Comparison of ENCODE assay signal across 9 cellular contexts in genomic region chr4:52643846-52644245, GRCh38. TPM values are rescaled to one million over a fixed set of nuclear protein-coding genes. Genes with fewer than 3 reads are reported as not detected.
A peak's percentile ranks its signal among the peaks of the same experiment; 100 is the strongest.
DNase-seq lines count a peak whose midpoint lies in the region; ATAC-seq and TF ChIP-seq lines count a peak whose summit lies in the region.
"Had no signal": no experiment of that assay in that cellular context is flagged by ENCODE, and none has a peak within 500 bp of the region (broad histone marks: within the 10 kb centered on the region; RNA-seq: fewer than 3 reads in every experiment).

No MANE protein-coding gene starts in this region.

- in situ Hi-C loops in ACHN (cut with HindIII; ENCODE audit: low pct_ligation_motif_present, low pct_unique_long_range_greater_than_20kb, low sequenced_read_pairs): no loop called here

- no peak for TF ChIP-seq RAD21 in HCT116 (IDR thresholded peaks at IDR 0.05; ENCODE audit: low read depth)

- peaks cover 1% of the 10 kb centered on the region for H3K9me3 Mint-ChIP-seq in WTC11

- peaks cover 9% of the 10 kb centered on the region; the same call in 1 of the 2 replicates for H4K20me1 ChIP-seq in HCT116 (ENCODE audit: insufficient read depth)

- H3K4me2 ChIP-seq in HCT116 (ENCODE audit: low read length): peak overlapping the region; percentile 37
- H3K4me2 ChIP-seq: BLaER1 had no signal

- TF ChIP-seq CTCF in HCT116 (IDR thresholded peaks at IDR 0.05 in 2 of 3, conservative IDR thresholded peaks at IDR 0.05 in 1 of 3; ENCODE audit: borderline replicate concordance in 1 of 3, insufficient read depth in 1 of 3, low read depth in 2 of 3, low read length in 2 of 3) (no peak), WTC11 (IDR thresholded peaks at IDR 0.05) (no peak), left ventricle myocardium inferior (IDR thresholded peaks at IDR 0.05; ENCODE audit: borderline replicate concordance) (no peak)

- no peak for ATAC-seq in HCT116
- ATAC-seq in WTC11: peak; percentile 36; the same call in 1 of the 2 replicates
- ATAC-seq in GM18511 (IDR thresholded peaks at IDR 0.05; ENCODE audit: unreplicated experiment): no peak
- no peak for ATAC-seq in GM18520 (IDR thresholded peaks at IDR 0.05; ENCODE audit: unreplicated experiment)

- H3K27ac ChIP-seq in HCT116 (ENCODE audit: low read depth, low read length) (peak overlapping the region; percentile 94), left ventricle myocardium inferior (replicated peaks) (peak overlapping the region; percentile 74)
- H3K27ac ChIP-seq: BLaER1 had no signal

- H3K9ac ChIP-seq in HCT116 (ENCODE audit: low read length): no peak overlapping the region
- H3K9ac ChIP-seq: BLaER1 had no signal

- no peaks in the 10 kb centered on the region for H3K9me2 ChIP-seq in HCT116 (ENCODE audit: insufficient read depth)

- H2AFZ ChIP-seq in HCT116 (ENCODE audit: low read depth, low read length, poor library complexity, severe bottlenecking): no peak overlapping the region

- H3K27ac Mint-ChIP-seq in WTC11: no peak overlapping the region

- H3K27me3 Mint-ChIP-seq in WTC11 (ENCODE audit: low read depth): no peaks in the 10 kb centered on the region

- H3K36me3 ChIP-seq in HCT116 (ENCODE audit: control insufficient read depth in 1 of 2, insufficient read depth in 2 of 2, low read length in 2 of 2) (no peaks in the 10 kb centered on the region), left ventricle myocardium inferior (no peaks in the 10 kb centered on the region), H7 (replicated peaks; ENCODE audit: control insufficient read depth, insufficient read depth, low read length) (no peaks in the 10 kb centered on the region; the same call in 1 of the 2 replicates)
- H3K36me3 ChIP-seq: BLaER1 had no signal

- no peak overlapping the region for H3K4me3 ChIP-seq in HCT116 (replicated peaks in 1 of 2; ENCODE audit: low read depth in 1 of 2, low read length in 2 of 2)
- no peak overlapping the region for H3K4me3 ChIP-seq in left ventricle myocardium inferior
- no peak overlapping the region for H3K4me3 ChIP-seq in H7 (ENCODE audit: insufficient read depth, low read depth, low read length)
- H3K4me3 ChIP-seq: BLaER1 had no signal

- no peak for TF ChIP-seq POLR2A in HCT116 (IDR thresholded peaks at IDR 0.05; ENCODE audit: borderline replicate concordance, extremely low read depth, insufficient read depth, insufficient read length)

- H3K27me3 ChIP-seq in HCT116 (ENCODE audit: insufficient read depth, low read length) (no peaks in the 10 kb centered on the region), left ventricle myocardium inferior (ENCODE audit: low read depth) (no peaks in the 10 kb centered on the region), H7 (ENCODE audit: control insufficient read depth, insufficient read depth, low read length) (no peaks in the 10 kb centered on the region)
- H3K27me3 ChIP-seq: BLaER1 had no signal

- no TSS peak for BruUV-seq in HCT116 (replicated peaks; lab: Mats Ljungman, UMichigan)

- peaks cover 4% of the 10 kb centered on the region for H3K36me3 Mint-ChIP-seq in WTC11

- POLR2A ChIA-PET in HCT116 (lab: Charles Lee): interaction anchor here (1.3 to 1.4 kb wide), 3 partner anchors 15 to 78 kb away, joined by 3 to 5 read pairs (median 3); no protein-coding TSS in a partner anchor
- POLR2A ChIA-PET in WTC11 (lab: Charles Lee): interaction anchor here (0.7 to 0.9 kb wide), 3 partner anchors 14 to 312 kb away, joined by 3 read pairs; no protein-coding TSS in a partner anchor

- H3K4me1 ChIP-seq in HCT116 (ENCODE audit: control insufficient read depth in 1 of 2, insufficient read depth in 2 of 2, low read length in 2 of 2) (peaks cover 49 to 81% of the 10 kb centered on the region in 2 experiments), left ventricle myocardium inferior (peaks cover 88% of the 10 kb centered on the region)

- CTCF ChIA-PET in HCT116 (lab: Charles Lee): no interaction called here
- CTCF ChIA-PET in WTC11 (lab: Charles Lee): interaction anchor here (1.1 to 1.7 kb wide), 2 partner anchors 24 to 268 kb away, joined by 3 to 6 read pairs; no protein-coding TSS in a partner anchor

- intact Hi-C loops in HCT116 (cut with micrococcal nuclease) (loop anchor here (5.0 kb wide), 1 partner anchor 68 kb away; no protein-coding TSS in a partner anchor), left ventricle myocardium inferior (cut with micrococcal nuclease) (no loop called here)

- peaks cover 74% of the 10 kb centered on the region for H3K4me1 Mint-ChIP-seq in WTC11

- peaks cover 51% of the 10 kb centered on the region for H3K79me2 ChIP-seq in HCT116 (ENCODE audit: insufficient read depth, low read length)

- DNase-seq in ACHN (peak; percentile 62), HCT116 (ENCODE audit: low read depth, low spot score) (peak; percentile 4), WTC11 (ENCODE audit: low spot score) (no peak), left ventricle myocardium inferior (peak; percentile 87), H7 (no peak), SIG-M5 treated with dmso at 0.1 percent for 504 hours (lab: John Stamatoyannopoulos, UW; ENCODE audit: unreplicated experiment) (no peak)

- RAD21 ChIA-PET in HCT116 (lab: Charles Lee; ENCODE audit: low non-redundant PET in 1 of 2, low total read pairs in 2 of 2, uncharacterized antibody in 2 of 2, unreplicated experiment in 2 of 2): interaction anchor here in 1 of 2 experiments (0.6 kb wide), 1 partner anchor 256 kb away, joined by 3 read pairs; no protein-coding TSS in a partner anchor

- no peak overlapping the region for H3K4me3 Mint-ChIP-seq in WTC11

- H3K9me3 ChIP-seq in HCT116 (ENCODE audit: control insufficient read depth in 1 of 2, insufficient read depth in 1 of 2, low read depth in 1 of 2, low read length in 2 of 2) (no peaks in the 10 kb centered on the region), left ventricle myocardium inferior (replicated peaks) (no peaks in the 10 kb centered on the region)

TF ChIP-seq in HCT116, 20 proteins besides CTCF, POLR2A, EP300 and RAD21:
- TF ChIP-seq POLR2AphosphoS5 (IDR thresholded peaks at IDR 0.05; ENCODE audit: low read depth, low read length): no peak
- TF ChIP-seq EZH2 (IDR thresholded peaks at IDR 0.05): no peak

TF ChIP-seq in WTC11, 78 proteins besides CTCF, POLR2A, EP300 and RAD21 (continues in another document):
- TF ChIP-seq USF1 (CRISPR knock-in tag; IDR thresholded peaks at IDR 0.05): no peak
- TF ChIP-seq CBFB (CRISPR knock-in tag; IDR thresholded peaks at IDR 0.05; ENCODE audit: low read depth): no peak
- TF ChIP-seq FOXP4 (CRISPR knock-in tag; IDR thresholded peaks at IDR 0.05): no peak
- TF ChIP-seq SP1 (CRISPR knock-in tag; conservative IDR thresholded peaks at IDR 0.05): no peak
- no peak for TF ChIP-seq GABPB1 (CRISPR knock-in tag; IDR thresholded peaks at IDR 0.05)
- TF ChIP-seq, protein P1, sequence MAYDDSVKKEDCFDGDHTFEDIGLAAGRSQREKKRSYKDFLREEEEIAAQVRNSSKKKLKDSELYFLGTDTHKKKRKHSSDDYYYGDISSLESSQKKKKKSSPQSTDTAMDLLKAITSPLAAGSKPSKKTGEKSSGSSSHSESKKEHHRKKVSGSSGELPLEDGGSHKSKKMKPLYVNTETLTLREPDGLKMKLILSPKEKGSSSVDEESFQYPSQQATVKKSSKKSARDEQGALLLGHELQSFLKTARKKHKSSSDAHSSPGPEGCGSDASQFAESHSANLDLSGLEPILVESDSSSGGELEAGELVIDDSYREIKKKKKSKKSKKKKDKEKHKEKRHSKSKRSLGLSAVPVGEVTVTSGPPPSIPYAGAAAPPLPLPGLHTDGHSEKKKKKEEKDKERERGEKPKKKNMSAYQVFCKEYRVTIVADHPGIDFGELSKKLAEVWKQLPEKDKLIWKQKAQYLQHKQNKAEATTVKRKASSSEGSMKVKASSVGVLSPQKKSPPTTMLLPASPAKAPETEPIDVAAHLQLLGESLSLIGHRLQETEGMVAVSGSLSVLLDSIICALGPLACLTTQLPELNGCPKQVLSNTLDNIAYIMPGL (CRISPR knock-in tag; IDR thresholded peaks at IDR 0.05): no peak
- no peak for TF ChIP-seq TEAD1 (CRISPR knock-in tag; IDR thresholded peaks at IDR 0.05)
- no peak for TF ChIP-seq GTF2I (CRISPR knock-in tag; conservative IDR thresholded peaks at IDR 0.05)

RNA-seq across cellular contexts. Expression of gene USP46, which starts 15.3 kb away (rescaled TPM):
- 36.6 TPM for total RNA-seq in HCT116 (2021; ENCODE audit: unreplicated experiment)
- 10.7 and 12.6 TPM in 2 replicates for polyA plus RNA-seq in HCT116 (2012)
- total RNA-seq in WTC11 (2021): 48.1 to 54.1 TPM (median 49.5 TPM) in 3 replicates
- 76.4 TPM for total RNA-seq in left ventricle myocardium inferior
- total RNA-seq in H7 (2014; rRNA removed; shearing (Covaris generic)): 21.3 and 29.8 TPM in 2 replicates

Comparison
In these comparisons a context has a peak if more than half of its experiments do, and no peak if none do; other contexts are left out.
1. DNase-seq: peak in ACHN (single experiment), HCT116 (single experiment) and left ventricle myocardium inferior (single experiment); none in WTC11 (single experiment), H7 (single experiment) and SIG-M5 treated with dmso at 0.1 percent for 504 hours (single experiment).